Comparison of ENCODE assay signal across 16 cellular contexts in the genomic region with DNA sequence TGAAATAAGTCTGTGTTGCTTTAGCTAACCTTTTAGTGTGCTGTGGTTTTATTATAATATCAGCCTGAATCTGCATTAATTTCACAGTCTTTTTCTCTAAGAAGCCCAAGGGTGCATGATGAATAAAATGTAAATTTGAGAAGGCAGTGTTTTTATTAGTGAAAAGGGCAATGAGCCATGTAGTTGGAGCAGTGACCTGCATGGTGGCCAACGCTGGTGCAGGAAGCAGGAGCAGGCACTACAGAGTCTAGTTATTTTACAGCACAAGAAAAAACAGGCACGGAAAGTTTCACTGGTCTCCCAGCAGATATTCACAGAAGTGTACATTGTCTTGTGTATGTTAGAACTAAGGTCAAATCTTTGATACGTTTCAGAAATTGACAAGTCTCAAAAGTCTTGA.
A peak's percentile ranks its signal among the peaks of the same experiment; 100 is the strongest.
DNase-seq lines count a peak whose midpoint lies in the region; ATAC-seq, FAIRE-seq and TF ChIP-seq lines count a peak whose summit lies in the region.
"Had no signal": no experiment of that assay in that cellular context is flagged by ENCODE, and none has a peak within 500 bp of the region (broad histone marks: within the 10 kb centered on the region; RNA-seq: fewer than 3 reads in every experiment).

No MANE protein-coding gene starts in this region.

- TF ChIP-seq CTCF in CD8-positive, alpha-beta T cell (IDR thresholded peaks at IDR 0.05), result no peak
- TF ChIP-seq CTCF in natural killer cell (IDR thresholded peaks at IDR 0.05) (no peak), kidney (IDR thresholded peaks at IDR 0.05; ENCODE audit: borderline replicate concordance, extremely low read depth, insufficient read depth) (no peak), mammary epithelial cell (conservative IDR thresholded peaks at IDR 0.05 in 1 of 2, IDR thresholded peaks at IDR 0.05 in 1 of 2; ENCODE audit: extremely low read depth in 1 of 2, insufficient read depth in 1 of 2, low read depth in 1 of 2, low read length in 2 of 2) (no peak)

- H3K9me3 Mint-ChIP-seq in CD8-positive, alpha-beta T cell, result no peaks in the 10 kb centered on the region
- no peaks in the 10 kb centered on the region for H3K9me3 Mint-ChIP-seq in activated naive CD8-positive, alpha-beta T cell treated with anti-CD3 and anti-CD28 coated beads for 36 hours
- no peaks in the 10 kb centered on the region for H3K9me3 Mint-ChIP-seq in natural killer cell

- peak in 1 of 7 experiments; percentile 43 for DNase-seq in CD8-positive, alpha-beta T cell
- DNase-seq in GM18507 (ENCODE audit: extremely low spot score, insufficient read length, low read depth) (no peak), natural killer cell (no peak), NCI-H2029 treated with DMSO at 0.1 percent for 48 hours (lab: John Stamatoyannopoulos, UW) (no peak), kidney (no peak), mammary epithelial cell (no peak)
- DNase-seq in activated naive CD8-positive, alpha-beta T cell treated with anti-CD3 and anti-CD28 coated beads for 36 hours, result no peak
- DNase-seq: activated CD8-positive, alpha-beta memory T cell treated with anti-CD3 and anti-CD28 coated beads, Interleukin-2, amount 50 U/mL, for 48 hours; AML-193; glutamatergic neuron; Kasumi-1; PC-9; SJCRH30; stimulated activated CD4-positive, alpha-beta T cell treated with anti-CD3 and anti-CD28 coated beads, Interleukin-4, amount 100 ng/mL, for 4 hours had no signal

- no peaks in the 10 kb centered on the region for H3K27me3 ChIP-seq in CD8-positive, alpha-beta T cell (ENCODE audit: insufficient read depth, low read length)
- H3K27me3 ChIP-seq in mammary epithelial cell (ENCODE audit: insufficient read depth, low read length), result no peaks in the 10 kb centered on the region
- H3K27me3 ChIP-seq: breast epithelium, SJCRH30 had no signal

- in situ Hi-C loops in mammary epithelial cell (cut with MboI; ENCODE audit: low sequenced_read_pairs in 2 of 2), result no loop called here

- H3K36me3 ChIP-seq in CD8-positive, alpha-beta T cell (ENCODE audit: insufficient read depth, low read length), result peaks cover 42% of the 10 kb centered on the region
- H3K36me3 ChIP-seq in kidney (ENCODE audit: control insufficient read depth in 1 of 2, insufficient read depth in 2 of 2, low read length in 2 of 2), result no peaks in the 10 kb centered on the region
- no peaks in the 10 kb centered on the region for H3K36me3 ChIP-seq in mammary epithelial cell (ENCODE audit: insufficient read depth, low read length)
- H3K36me3 ChIP-seq: breast epithelium had no signal

- POLR2A ChIA-PET in CD8-positive, alpha-beta T cell (lab: Charles Lee), result interaction anchor here (1.2 kb wide), 1 partner anchor 152 kb away, joined by 3 read pairs; no protein-coding TSS in a partner anchor

- no peak overlapping the region for H3K27ac ChIP-seq in CD8-positive, alpha-beta T cell (ENCODE audit: low read depth, low read length)
- H3K27ac ChIP-seq in kidney (ENCODE audit: low read depth in 2 of 2, low read length in 2 of 2) (no peak overlapping the region), mammary epithelial cell (ENCODE audit: insufficient read depth, low read depth, low read length) (no peak overlapping the region)
- H3K27ac ChIP-seq: breast epithelium, PC-9, SJCRH30 had no signal

- peaks cover 46% of the 10 kb centered on the region for H3K4me1 ChIP-seq in CD8-positive, alpha-beta T cell (ENCODE audit: insufficient read depth, low read length)
- H3K4me1 ChIP-seq in kidney (ENCODE audit: control insufficient read depth in 1 of 2, insufficient read depth in 1 of 2, low read depth in 1 of 2, low read length in 2 of 2) (no peaks in the 10 kb centered on the region), mammary epithelial cell (ENCODE audit: insufficient read depth, low read length) (no peaks in the 10 kb centered on the region)
- H3K4me1 ChIP-seq: breast epithelium, SJCRH30 had no signal

- H3K9ac ChIP-seq in kidney (ENCODE audit: low read length in 2 of 2) (no peak overlapping the region), mammary epithelial cell (ENCODE audit: insufficient read depth, low read length) (no peak overlapping the region)

- no peaks in the 10 kb centered on the region for H4K20me1 ChIP-seq in mammary epithelial cell (ENCODE audit: insufficient read depth, low read length)

- H3K36me3 Mint-ChIP-seq in CD8-positive, alpha-beta T cell, result peaks cover 92% of the 10 kb centered on the region
- H3K36me3 Mint-ChIP-seq in activated naive CD8-positive, alpha-beta T cell treated with anti-CD3 and anti-CD28 coated beads for 36 hours, result peaks cover 72% of the 10 kb centered on the region
- H3K36me3 Mint-ChIP-seq in natural killer cell, result peaks cover 20% of the 10 kb centered on the region

- H3K4me3 ChIP-seq in CD8-positive, alpha-beta T cell (ENCODE audit: low read depth, low read length), result no peak overlapping the region
- no peak overlapping the region for H3K4me3 ChIP-seq in kidney (ENCODE audit: low read length in 2 of 2)
- no peak overlapping the region for H3K4me3 ChIP-seq in mammary epithelial cell (replicated peaks in 1 of 3; ENCODE audit: insufficient read depth in 1 of 3, low read depth in 2 of 3, low read length in 3 of 3)
- H3K4me3 ChIP-seq: breast epithelium, PC-9, SJCRH30, smooth muscle cell had no signal

- no peak overlapping the region for H3K4me3 Mint-ChIP-seq in CD8-positive, alpha-beta T cell
- H3K4me3 Mint-ChIP-seq in activated naive CD8-positive, alpha-beta T cell treated with anti-CD3 and anti-CD28 coated beads for 36 hours, result no peak overlapping the region
- peak overlapping the region; percentile 56 for H3K4me3 Mint-ChIP-seq in natural killer cell

- CTCF ChIA-PET in CD8-positive, alpha-beta T cell (lab: Charles Lee), result interaction anchor here (1.7 kb wide), 1 partner anchor 152 kb away, joined by 5 read pairs; no protein-coding TSS in a partner anchor
- CTCF ChIA-PET in mammary epithelial cell (lab: Charles Lee; ENCODE audit: low non-redundant PET), result no interaction called here

- no peak overlapping the region for H3K4me2 ChIP-seq in mammary epithelial cell (ENCODE audit: insufficient read depth, low read depth, low read length)
- H3K4me2 ChIP-seq: PC-9, smooth muscle cell had no signal

- no TSS peak for BruUV-seq in mammary epithelial cell (replicated peaks; lab: Mats Ljungman, UMichigan)

- peak overlapping the region; percentile 71 for H3K27ac Mint-ChIP-seq in CD8-positive, alpha-beta T cell
- H3K27ac Mint-ChIP-seq in activated naive CD8-positive, alpha-beta T cell treated with anti-CD3 and anti-CD28 coated beads for 36 hours, result peak overlapping the region; percentile 52
- peak overlapping the region in 1 of 2 donors; percentile 78 for H3K27ac Mint-ChIP-seq in natural killer cell

- intact Hi-C loops in CD8-positive, alpha-beta T cell (cut with DNase I, micrococcal nuclease), result loop anchor here in 1 of 2 experiments (5.0 kb wide), 1 partner anchor 38 kb away; no protein-coding TSS in a partner anchor
- intact Hi-C loops in natural killer cell (cut with micrococcal nuclease) (no loop called here), kidney (cut with DNase I) (no loop called here), mammary epithelial cell (cut with micrococcal nuclease) (no loop called here)

- H3K4me1 Mint-ChIP-seq in CD8-positive, alpha-beta T cell (ENCODE audit: low read depth), result peaks cover 94% of the 10 kb centered on the region
- H3K4me1 Mint-ChIP-seq in activated naive CD8-positive, alpha-beta T cell treated with anti-CD3 and anti-CD28 coated beads for 36 hours, result peaks cover 88% of the 10 kb centered on the region
- peaks cover 81 to 93% of the 10 kb centered on the region in 2 donors for H3K4me1 Mint-ChIP-seq in natural killer cell

- H2AFZ ChIP-seq in mammary epithelial cell (ENCODE audit: low read depth, low read length), result no peak overlapping the region
- H2AFZ ChIP-seq: PC-9 had no signal

- no peak for ATAC-seq in CD8-positive, alpha-beta T cell
- no peak for ATAC-seq in natural killer cell

- H3K27me3 Mint-ChIP-seq in CD8-positive, alpha-beta T cell (ENCODE audit: low read depth), result no peaks in the 10 kb centered on the region
- no peaks in the 10 kb centered on the region for H3K27me3 Mint-ChIP-seq in activated naive CD8-positive, alpha-beta T cell treated with anti-CD3 and anti-CD28 coated beads for 36 hours
- H3K27me3 Mint-ChIP-seq in natural killer cell (ENCODE audit: low read depth in 2 of 2), result no peaks in the 10 kb centered on the region

- dilution Hi-C loops in mammary epithelial cell (cut with HindIII; ENCODE audit: low sequenced_read_pairs), result no loop called here

- H3K9me3 ChIP-seq in CD8-positive, alpha-beta T cell (ENCODE audit: low read length), result no peaks in the 10 kb centered on the region
- H3K9me3 ChIP-seq in kidney (ENCODE audit: control insufficient read depth in 1 of 2, low read length in 2 of 2) (no peaks in the 10 kb centered on the region), mammary epithelial cell (replicated peaks; ENCODE audit: insufficient read depth, low read length) (peaks cover 12% of the 10 kb centered on the region)
- H3K9me3 ChIP-seq: breast epithelium, SJCRH30 had no signal

- 50% methylated on average over 3 of the region's 3 CpGs for WGBS in mammary epithelial cell (ENCODE audit: low coverage, missing lambda C conversion rate)

- H3K79me2 ChIP-seq in mammary epithelial cell (ENCODE audit: insufficient read depth, low read length), result no peaks in the 10 kb centered on the region

- FAIRE-seq in GM18507 (lab: Jason Lieb, UNC), result peak; percentile 67
- no peak for FAIRE-seq in kidney (lab: Jason Lieb, UNC)
